Comparison of ENCODE assay signal across 22 cellular contexts in genomic region chr14:94217116-94217515, GRCh38. TPM values are rescaled to one million over a fixed set of nuclear protein-coding genes. Genes with fewer than 3 reads are reported as not detected.
"Had no signal": no experiment of that assay in that cellular context is flagged by ENCODE, and none has a peak within 500 bp of the region (broad histone marks: within the 10 kb centered on the region; RNA-seq: fewer than 3 reads in every experiment).

No MANE protein-coding gene starts in this region.

- H3K4me3 ChIP-seq: esophagus squamous epithelium, gastrocnemius medialis, left ventricle myocardium inferior, pancreas, psoas muscle had no signal

- H3K4me1 ChIP-seq: esophagus squamous epithelium, gastrocnemius medialis, left ventricle myocardium inferior, pancreas, psoas muscle had no signal

- H3K9me3 ChIP-seq: esophagus squamous epithelium, gastrocnemius medialis, pancreas had no signal

- ATAC-seq: activated CD4-positive, CD25-positive, alpha-beta regulatory T cell treated with anti-CD3 and anti-CD28 coated beads, Interleukin-2, amount 50 U/mL, for 24 hours; activated CD8-positive, alpha-beta memory T cell treated with anti-CD3 and anti-CD28 coated beads, Interleukin-2, amount 10 ng/mL, durations not matched to agents 7 days and 5 days; activated CD8-positive, alpha-beta T cell treated with anti-CD3 and anti-CD28 coated beads for 36 hours; gastrocnemius medialis; naive thymus-derived CD8-positive, alpha-beta T cell; pancreas; psoas muscle; right cardiac atrium; stimulated activated naive CD8-positive, alpha-beta T cell treated with anti-CD3 and anti-CD28 coated beads, Interleukin-15, Interleukin-2, amounts not matched to agents 100 U/mL and 50 U/mL, for 24 hours had no signal

- H3K36me3 ChIP-seq: esophagus squamous epithelium, gastrocnemius medialis, left ventricle myocardium inferior, pancreas had no signal

- H3K27ac ChIP-seq: esophagus squamous epithelium, gastrocnemius medialis, left ventricle myocardium inferior, pancreas, psoas muscle had no signal

- H3K27me3 ChIP-seq: esophagus squamous epithelium, pancreas had no signal

- DNase-seq: activated CD4-positive, alpha-beta T cell treated with anti-CD3 and anti-CD28 coated beads, Interleukin-2, amount 10 ng/mL, durations not matched to agents 7 days and 5 days; activated CD8-positive, alpha-beta memory T cell treated with anti-CD3 and anti-CD28 coated beads, Interleukin-2, amount 10 ng/mL, durations not matched to agents 7 days and 5 days; activated CD8-positive, alpha-beta T cell treated with anti-CD3 and anti-CD28 coated beads for 36 hours; activated effector memory CD4-positive, alpha-beta T cell treated with anti-CD3 and anti-CD28 coated beads, Interleukin-2, amount 50 U/mL, for 16 hours; activated naive CD4-positive, alpha-beta T cell treated with anti-CD3 and anti-CD28 coated beads, Interleukin-2, amount 10 ng/mL, durations not matched to agents 7 days and 5 days; activated T-cell treated with anti-CD3 and anti-CD28 coated beads for 4 hours; amygdala; cortex of kidney; endodermal cell; esophagus squamous epithelium; gastrocnemius medialis; immature natural killer cell; kidney glomerular epithelial cell; left ventricle myocardium inferior; naive thymus-derived CD8-positive, alpha-beta T cell; pancreas; psoas muscle; right cardiac atrium; stimulated activated CD4-positive, alpha-beta T cell treated with anti-CD3 and anti-CD28 coated beads, Interleukin-4, amount 100 ng/mL, for 24 hours; stimulated activated naive CD8-positive, alpha-beta T cell treated with anti-CD3 and anti-CD28 coated beads, Interleukin-15, Interleukin-2, amounts not matched to agents 100 U/mL and 50 U/mL, for 24 hours had no signal

RNA-seq across cellular contexts. Expression of gene PPP4R4, which starts 43.0 kb away (rescaled TPM):
- total RNA-seq: left ventricle myocardium inferior, lung microvascular endothelial cell had no signal
- polyA plus RNA-seq: immature natural killer cell had no signal
